ENCODE assay signal across 11 cellular contexts in the genomic region with DNA sequence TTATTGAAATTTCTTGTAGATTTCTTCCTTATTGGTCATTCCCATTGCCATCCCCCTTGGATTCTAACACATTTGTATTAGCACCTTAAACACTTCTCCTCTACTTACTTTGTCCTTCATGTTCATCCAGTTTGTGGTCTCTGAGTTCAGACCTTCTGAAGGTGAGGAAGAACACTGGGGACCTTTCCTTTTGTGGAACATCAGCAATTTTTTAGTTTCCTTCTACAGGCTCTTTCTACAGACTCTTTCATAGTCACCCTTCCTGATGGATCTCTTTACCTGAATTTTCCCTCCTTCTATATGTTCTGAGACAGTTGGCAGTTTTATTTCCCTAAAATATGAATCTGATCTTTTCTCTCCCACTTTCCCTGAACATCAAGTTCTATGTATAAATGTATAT. TPM values are rescaled to one million over a fixed set of nuclear protein-coding genes. Genes with fewer than 3 reads are reported as not detected.
"Had no signal": no experiment of that assay in that cellular context is flagged by ENCODE, and none has a peak within 500 bp of the region (broad histone marks: within the 10 kb centered on the region; RNA-seq: fewer than 3 reads in every experiment).

No MANE protein-coding gene starts in this region.

- H3K4me3 ChIP-seq: GM23248, GM23338, HAP-1 had no signal

- FAIRE-seq: H1, H54 had no signal

- ATAC-seq: GM23338, HCT116 had no signal

- H3K27ac ChIP-seq: GM23248 had no signal

- DNase-seq: GM23248, GOT3, H7, H9, HCEC 1CT, HFFc6 had no signal

- H3K9me3 ChIP-seq: HAP-1 had no signal

- H2AFZ ChIP-seq: GM23248, GM23338 had no signal

- H3K9ac ChIP-seq: GM23248 had no signal

- H3K4me2 ChIP-seq: GM23338 had no signal

- H3K36me3 ChIP-seq: HAP-1 had no signal

RNA-seq across cellular contexts. Expression of a gene that starts 4.4 kb away (rescaled TPM):
- total RNA-seq: GM23338, H1, H7, H9, HFFc6 had no signal
- polyA plus RNA-seq: GM23338, H1 had no signal
